33 cellular contexts compared by ENCODE assay signal in genomic region chr9:69933445-69933844, GRCh38.
"Had no signal": no experiment of that assay in that cellular context is flagged by ENCODE, and none has a peak within 500 bp of the region (broad histone marks: within the 10 kb centered on the region; RNA-seq: fewer than 3 reads in every experiment).

No MANE protein-coding gene starts in this region.

- H3K9me3 ChIP-seq: gastrocnemius medialis had no signal

- H3K27ac ChIP-seq: adrenal gland, breast epithelium, cardiac muscle cell, coronary artery, dorsolateral prefrontal cortex, esophagus muscularis mucosa, foreskin keratinocyte, gastrocnemius medialis, heart left ventricle had no signal

- H3K27me3 Mint-ChIP-seq: dendritic cell treated with granulocyte-macrophage colony-stimulating factor and Interleukin-4, amounts not matched to agents 40 ng/mL and 50 ng/mL, for 4 days had no signal

- H3K4me3 ChIP-seq: adrenal gland, breast epithelium, cardiac muscle cell, coronary artery, dorsolateral prefrontal cortex, esophagus muscularis mucosa, gastrocnemius medialis, heart left ventricle had no signal

- H3K4me1 ChIP-seq: adrenal gland, breast epithelium, esophagus muscularis mucosa, gastrocnemius medialis, heart left ventricle had no signal

- H3K36me3 Mint-ChIP-seq: activated CD8-positive, alpha-beta memory T cell treated with anti-CD3 and anti-CD28 coated beads, Interleukin-2, amount 10 ng/mL, durations not matched to agents 7 days and 5 days; brain had no signal

- DNase-seq: activated CD4-positive, alpha-beta memory T cell treated with anti-CD3 and anti-CD28 coated beads for 36 hours; activated CD4-positive, alpha-beta T cell treated with anti-CD3 and anti-CD28 coated beads, Interleukin-2, amount 10 ng/mL, durations not matched to agents 24 days and 14 days; activated CD4-positive, CD25-positive, alpha-beta regulatory T cell; activated CD4-positive, CD25-positive, alpha-beta regulatory T cell treated with anti-CD3 and anti-CD28 coated beads, Interleukin-2, amount 50 U/mL, for 72 hours; activated CD8-positive, alpha-beta memory T cell treated with anti-CD3 and anti-CD28 coated beads, Interleukin-2, amount 10 ng/mL, durations not matched to agents 7 days and 5 days; activated CD8-positive, alpha-beta memory T cell treated with anti-CD3 and anti-CD28 coated beads, Interleukin-2, amount 50 U/mL, for 4 hours; activated effector memory CD4-positive, alpha-beta T cell treated with anti-CD3 and anti-CD28 coated beads, Interleukin-2, amount 50 U/mL, for 16 hours; activated naive CD4-positive, alpha-beta T cell treated with anti-CD3 and anti-CD28 coated beads for 36 hours; activated naive CD8-positive, alpha-beta T cell treated with anti-CD3 and anti-CD28 coated beads for 36 hours; activated naive CD8-positive, alpha-beta T cell treated with anti-CD3 and anti-CD28 coated beads, Interleukin-2, amount 50 U/mL, for 24 hours; activated T-cell treated with anti-CD3 and anti-CD28 coated beads, Interleukin-2, amount 50 U/mL, for 1 hour; activated T-cell treated with anti-CD3 and anti-CD28 coated beads, Interleukin-2, amount 50 U/mL, for 48 hours; adrenal gland; aorta; central memory CD4-positive, alpha-beta T cell; cerebellar nuclear complex; effector memory CD4-positive, alpha-beta T cell; gastrocnemius medialis; glutamatergic neuron; heart left ventricle had no signal

- H3K27me3 ChIP-seq: adrenal gland, breast epithelium, cardiac muscle cell, dorsolateral prefrontal cortex, esophagus muscularis mucosa, gastrocnemius medialis, heart left ventricle had no signal

- H3K36me3 ChIP-seq: adrenal gland, breast epithelium, cardiac muscle cell, esophagus muscularis mucosa, gastrocnemius medialis, heart left ventricle had no signal

- H3K4me1 Mint-ChIP-seq: activated CD4-positive, alpha-beta T cell treated with anti-CD3 and anti-CD28 coated beads for 36 hours; activated CD4-positive, alpha-beta T cell treated with anti-CD3 and anti-CD28 coated beads, Interleukin-2, amount 10 ng/mL, durations not matched to agents 24 days and 14 days; activated CD8-positive, alpha-beta memory T cell treated with anti-CD3 and anti-CD28 coated beads, Interleukin-2, amount 10 ng/mL, durations not matched to agents 7 days and 5 days; activated naive CD4-positive, alpha-beta T cell treated with anti-CD3 and anti-CD28 coated beads, Interleukin-2, amount 50 U/mL, for 24 hours; activated naive CD8-positive, alpha-beta T cell treated with anti-CD3 and anti-CD28 coated beads for 36 hours; activated naive CD8-positive, alpha-beta T cell treated with anti-CD3 and anti-CD28 coated beads, Interleukin-2, amount 50 U/mL, for 24 hours; brain had no signal

- H3K27ac Mint-ChIP-seq: activated CD4-positive, alpha-beta memory T cell treated with anti-CD3 and anti-CD28 coated beads for 36 hours; activated CD4-positive, alpha-beta T cell treated with anti-CD3 and anti-CD28 coated beads for 36 hours; activated CD4-positive, alpha-beta T cell treated with anti-CD3 and anti-CD28 coated beads, Interleukin-2, amount 10 ng/mL, durations not matched to agents 24 days and 14 days; activated CD8-positive, alpha-beta memory T cell treated with anti-CD3 and anti-CD28 coated beads, Interleukin-2, amount 10 ng/mL, durations not matched to agents 7 days and 5 days; activated CD8-positive, alpha-beta T cell treated with anti-CD3 and anti-CD28 coated beads, Interleukin-2, amount 10 ng/mL, durations not matched to agents 7 days and 5 days; activated naive CD4-positive, alpha-beta T cell treated with anti-CD3 and anti-CD28 coated beads for 36 hours; activated naive CD4-positive, alpha-beta T cell treated with anti-CD3 and anti-CD28 coated beads, Interleukin-2, amount 50 U/mL, for 24 hours; activated naive CD8-positive, alpha-beta T cell treated with anti-CD3 and anti-CD28 coated beads for 36 hours; activated naive CD8-positive, alpha-beta T cell treated with anti-CD3 and anti-CD28 coated beads, Interleukin-2, amount 50 U/mL, for 24 hours; activated T-helper 1 cell treated with anti-CD3 and anti-CD28 coated beads, Interleukin-12 subunit alpha, Interleukin-12 subunit beta, Interleukin-2, Interleukin-4 antibody, amounts not matched to agents 30 ng/mL and 10 ng/mL and 1 ng/mL, durations not matched to agents 14 hours and 24 hours and 36 hours; activated T-helper 2 cell treated with anti-CD3 and anti-CD28 coated beads, Interferon-gamma antibody, Interleukin-2, Interleukin-4, amounts not matched to agents 10 μg/mL and 5 μg/mL and 100 μg/mL, durations not matched to agents 14 hours and 24 hours and 36 hours; brain; dendritic cell treated with granulocyte-macrophage colony-stimulating factor and Interleukin-4, amounts not matched to agents 40 ng/mL and 50 ng/mL, for 4 days had no signal

- H3K4me3 Mint-ChIP-seq: activated CD4-positive, alpha-beta memory T cell treated with anti-CD3 and anti-CD28 coated beads for 36 hours; activated CD4-positive, alpha-beta T cell treated with anti-CD3 and anti-CD28 coated beads for 36 hours; activated CD4-positive, alpha-beta T cell treated with anti-CD3 and anti-CD28 coated beads, Interleukin-2, amount 10 ng/mL, durations not matched to agents 24 days and 14 days; activated CD8-positive, alpha-beta memory T cell treated with anti-CD3 and anti-CD28 coated beads, Interleukin-2, amount 10 ng/mL, durations not matched to agents 7 days and 5 days; activated CD8-positive, alpha-beta T cell treated with anti-CD3 and anti-CD28 coated beads, Interleukin-2, amount 10 ng/mL, durations not matched to agents 7 days and 5 days; activated naive CD4-positive, alpha-beta T cell treated with anti-CD3 and anti-CD28 coated beads for 36 hours; activated naive CD4-positive, alpha-beta T cell treated with anti-CD3 and anti-CD28 coated beads, Interleukin-2, amount 50 U/mL, for 24 hours; activated naive CD8-positive, alpha-beta T cell treated with anti-CD3 and anti-CD28 coated beads for 36 hours; activated naive CD8-positive, alpha-beta T cell treated with anti-CD3 and anti-CD28 coated beads, Interleukin-2, amount 50 U/mL, for 24 hours; activated T-helper 1 cell treated with anti-CD3 and anti-CD28 coated beads, Interleukin-12 subunit alpha, Interleukin-12 subunit beta, Interleukin-2, Interleukin-4 antibody, amounts not matched to agents 30 ng/mL and 10 ng/mL and 1 ng/mL, durations not matched to agents 14 hours and 24 hours and 36 hours; brain; dendritic cell treated with granulocyte-macrophage colony-stimulating factor and Interleukin-4, amounts not matched to agents 40 ng/mL and 50 ng/mL, for 4 days had no signal

- ATAC-seq: activated CD4-positive, alpha-beta T cell treated with anti-CD3 and anti-CD28 coated beads for 36 hours; activated CD8-positive, alpha-beta memory T cell treated with anti-CD3 and anti-CD28 coated beads, Interleukin-2, amount 10 ng/mL, durations not matched to agents 7 days and 5 days; activated CD8-positive, alpha-beta T cell treated with anti-CD3 and anti-CD28 coated beads, Interleukin-2, amount 10 ng/mL, durations not matched to agents 7 days and 5 days; activated naive CD8-positive, alpha-beta T cell treated with anti-CD3 and anti-CD28 coated beads, Interleukin-2, amount 50 U/mL, for 24 hours; foreskin keratinocyte; gastrocnemius medialis; heart left ventricle had no signal
